ENCODE assay signal across 11 cellular contexts in genomic region chr1:71593523-71593922, GRCh38.
A peak's percentile ranks its signal among the peaks of the same experiment; 100 is the strongest.
DNase-seq lines count a peak whose midpoint lies in the region; ATAC-seq and TF ChIP-seq lines count a peak whose summit lies in the region.
"Had no signal": no experiment of that assay in that cellular context is flagged by ENCODE, and none has a peak within 500 bp of the region (broad histone marks: within the 10 kb centered on the region; RNA-seq: fewer than 3 reads in every experiment).

No MANE protein-coding gene starts in this region.

- no peak overlapping the region for H3K27ac ChIP-seq in suprapubic skin
- H3K27ac ChIP-seq: neutrophil had no signal

- H3K4me3 ChIP-seq in AG04449 (ENCODE audit: low read depth, low read length) (no peak overlapping the region), suprapubic skin (no peak overlapping the region)

- no peaks in the 10 kb centered on the region for H3K4me1 ChIP-seq in suprapubic skin

- H3K27ac Mint-ChIP-seq in endothelial cell (ENCODE audit: unreplicated experiment) = no peak overlapping the region

- no peaks in the 10 kb centered on the region for H3K9me3 ChIP-seq in suprapubic skin
- H3K9me3 ChIP-seq: neutrophil had no signal

- H3K4me1 Mint-ChIP-seq in endothelial cell (ENCODE audit: unreplicated experiment) = no peaks in the 10 kb centered on the region

- TF ChIP-seq EP300 in suprapubic skin (IDR thresholded peaks at IDR 0.05) = no peak

- H3K27me3 ChIP-seq in suprapubic skin = no peaks in the 10 kb centered on the region
- H3K27me3 ChIP-seq: neutrophil had no signal

- peak; percentile 27 for TF ChIP-seq CTCF in AG04449 (IDR thresholded peaks at IDR 0.05; ENCODE audit: insufficient read depth, low read length, missing control alignments)
- peak; percentile 27 for TF ChIP-seq CTCF in endothelial cell (IDR thresholded peaks at IDR 0.05; ENCODE audit: unreplicated experiment)
- no peak for TF ChIP-seq CTCF in suprapubic skin (IDR thresholded peaks at IDR 0.05)

- no peaks in the 10 kb centered on the region for H3K27me3 Mint-ChIP-seq in endothelial cell (ENCODE audit: unreplicated experiment)

- no peaks in the 10 kb centered on the region for H3K9me3 Mint-ChIP-seq in endothelial cell (ENCODE audit: unreplicated experiment)

- no peaks in the 10 kb centered on the region for H3K36me3 Mint-ChIP-seq in endothelial cell (ENCODE audit: low read depth, unreplicated experiment)

- DNase-seq in AG04449 (ENCODE audit: low read depth, low spot score) (no peak), GM03348 (ENCODE audit: low spot score) (peak; percentile 12), NAMALWA (ENCODE audit: low spot score) (peak; percentile 27), endothelial cell (ENCODE audit: low spot score) (peak; percentile 8), nucleus accumbens (lab: John Stamatoyannopoulos, UW) (no peak), suprapubic skin (ENCODE audit: low spot score in 2 of 2) (no peak), NCI-H146 treated with DMSO at 0.1 percent for 48 hours (lab: John Stamatoyannopoulos, UW; ENCODE audit: unreplicated experiment) (no peak)
- DNase-seq: COR-L47, NCI-H2227 treated with DMSO at 0.1 percent for 48 hours had no signal

- CTCF ChIA-PET in AG04449 (lab: Yijun Ruan, JAX) = interaction anchor here (0.7 to 5.4 kb wide), 3 partner anchors 14 to 445 kb away, joined by 3 to 34 read pairs (median 3); no protein-coding TSS in a partner anchor

- ATAC-seq in HG03354 (IDR thresholded peaks at IDR 0.05; ENCODE audit: poor library complexity, severe bottlenecking, unreplicated experiment) = no peak

- no peak for TF ChIP-seq POLR2A in suprapubic skin (IDR thresholded peaks at IDR 0.05)

- no peaks in the 10 kb centered on the region for H3K36me3 ChIP-seq in suprapubic skin
- H3K36me3 ChIP-seq: neutrophil had no signal

- no peak overlapping the region for H3K4me3 Mint-ChIP-seq in endothelial cell (ENCODE audit: unreplicated experiment)

- POLR2A ChIA-PET in AG04449 (lab: Yijun Ruan, JAX) = no interaction called here

Comparison
In these comparisons a context has a peak if more than half of its experiments do, and no peak if none do; other contexts are left out.
1. DNase-seq: peak in GM03348 (single experiment), NAMALWA (single experiment) and endothelial cell (single experiment); none in AG04449 (single experiment), nucleus accumbens (0 of 56), suprapubic skin (0 of 2) and NCI-H146 treated with DMSO at 0.1 percent for 48 hours (single experiment).
2. CTCF ChIP-seq: peak in AG04449 (single experiment) and endothelial cell (single experiment); none in suprapubic skin (0 of 2).